Comparison of ENCODE assay signal across 1 cellular context in the genomic region with DNA sequence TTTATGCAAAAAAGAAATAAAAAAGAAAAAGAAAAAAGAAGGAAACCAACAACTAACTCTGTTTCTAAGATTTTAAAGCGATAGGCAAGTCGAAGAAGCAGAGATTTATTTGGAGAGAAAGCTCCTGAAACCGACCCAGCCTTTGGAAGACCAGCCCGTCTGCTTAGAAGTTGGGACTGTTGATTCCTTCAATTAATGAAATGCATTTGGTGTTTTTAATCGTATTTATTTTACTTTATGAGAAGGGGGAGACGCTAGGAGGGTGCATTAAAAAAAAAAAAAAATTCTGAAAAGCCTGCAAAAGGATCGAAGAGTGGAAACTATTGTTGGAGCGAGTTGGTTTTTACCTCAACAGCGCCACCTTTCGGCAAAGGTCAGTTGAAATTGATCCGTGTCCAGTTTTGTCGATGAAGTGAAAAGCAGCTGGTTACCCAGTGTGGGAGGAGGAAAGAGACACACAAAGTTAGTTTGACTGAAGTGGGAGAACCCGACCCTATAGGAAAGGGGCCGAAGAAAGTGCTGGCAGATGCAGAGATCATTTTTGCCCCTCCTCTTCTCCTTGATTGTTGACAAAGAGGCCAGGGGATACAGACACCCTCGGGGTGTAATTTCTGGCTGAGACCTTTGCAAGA.
TF ChIP-seq lines count a peak whose summit lies in the region.

No MANE protein-coding gene starts in this region.

TF ChIP-seq in SK-N-SH treated with all-trans-retinoic acid at 6 μM for 48 hours, 23 proteins besides CTCF, POLR2A, EP300 and RAD21 (continued from another document):
- TF ChIP-seq, protein P1, sequence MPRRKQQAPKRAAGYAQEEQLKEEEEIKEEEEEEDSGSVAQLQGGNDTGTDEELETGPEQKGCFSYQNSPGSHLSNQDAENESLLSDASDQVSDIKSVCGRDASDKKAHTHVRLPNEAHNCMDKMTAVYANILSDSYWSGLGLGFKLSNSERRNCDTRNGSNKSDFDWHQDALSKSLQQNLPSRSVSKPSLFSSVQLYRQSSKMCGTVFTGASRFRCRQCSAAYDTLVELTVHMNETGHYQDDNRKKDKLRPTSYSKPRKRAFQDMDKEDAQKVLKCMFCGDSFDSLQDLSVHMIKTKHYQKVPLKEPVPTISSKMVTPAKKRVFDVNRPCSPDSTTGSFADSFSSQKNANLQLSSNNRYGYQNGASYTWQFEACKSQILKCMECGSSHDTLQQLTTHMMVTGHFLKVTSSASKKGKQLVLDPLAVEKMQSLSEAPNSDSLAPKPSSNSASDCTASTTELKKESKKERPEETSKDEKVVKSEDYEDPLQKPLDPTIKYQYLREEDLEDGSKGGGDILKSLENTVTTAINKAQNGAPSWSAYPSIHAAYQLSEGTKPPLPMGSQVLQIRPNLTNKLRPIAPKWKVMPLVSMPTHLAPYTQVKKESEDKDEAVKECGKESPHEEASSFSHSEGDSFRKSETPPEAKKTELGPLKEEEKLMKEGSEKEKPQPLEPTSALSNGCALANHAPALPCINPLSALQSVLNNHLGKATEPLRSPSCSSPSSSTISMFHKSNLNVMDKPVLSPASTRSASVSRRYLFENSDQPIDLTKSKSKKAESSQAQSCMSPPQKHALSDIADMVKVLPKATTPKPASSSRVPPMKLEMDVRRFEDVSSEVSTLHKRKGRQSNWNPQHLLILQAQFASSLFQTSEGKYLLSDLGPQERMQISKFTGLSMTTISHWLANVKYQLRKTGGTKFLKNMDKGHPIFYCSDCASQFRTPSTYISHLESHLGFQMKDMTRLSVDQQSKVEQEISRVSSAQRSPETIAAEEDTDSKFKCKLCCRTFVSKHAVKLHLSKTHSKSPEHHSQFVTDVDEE (CRISPR knock-in tag; IDR thresholded peaks at IDR 0.05), result no peak
- no peak for TF ChIP-seq ZFP30 (CRISPR knock-in tag; IDR thresholded peaks at IDR 0.05)
